In the genomic region with DNA sequence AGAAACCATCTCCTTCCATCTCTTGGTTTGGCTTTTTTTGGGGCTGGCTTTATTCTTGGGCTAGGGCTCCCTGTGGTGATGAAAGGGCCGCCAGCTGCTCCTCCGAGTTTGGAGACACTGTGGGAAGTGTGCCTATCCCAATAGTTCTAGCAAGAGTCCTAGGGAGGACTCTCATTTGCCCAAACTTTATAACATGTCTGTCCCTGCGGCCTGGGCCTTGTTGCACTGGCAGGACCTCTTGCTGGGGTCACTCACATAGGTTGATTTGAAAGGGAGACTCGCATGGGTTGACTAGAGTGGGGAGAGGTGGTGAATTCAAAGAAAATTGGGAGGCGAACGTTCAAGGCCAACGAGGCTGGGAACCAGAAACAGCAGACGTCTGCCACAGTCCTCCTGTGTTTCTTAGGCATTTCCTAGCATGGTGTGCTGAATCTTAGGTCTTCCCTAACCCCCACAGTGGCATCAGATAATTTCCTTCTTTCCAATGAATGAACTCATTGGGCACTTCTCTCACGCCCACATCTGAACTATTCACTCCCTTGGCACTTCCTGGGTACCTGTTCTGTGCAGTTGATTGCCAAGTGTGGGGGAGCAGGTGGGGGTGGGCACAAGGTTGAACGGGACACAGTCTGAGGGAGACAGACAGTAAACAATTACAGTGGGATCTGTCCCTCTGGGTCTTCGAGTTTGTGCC, we compare ENCODE assay signal across 2 cellular contexts.
TF ChIP-seq lines count a peak whose summit lies in the region.

No MANE protein-coding gene starts in this region.

TF ChIP-seq in SK-N-SH, 30 proteins besides CTCF, POLR2A, EP300 and RAD21:
- no peak for TF ChIP-seq FOSL2 (IDR thresholded peaks at IDR 0.05; ENCODE audit: borderline replicate concordance, low read depth)
- TF ChIP-seq SMC3 (IDR thresholded peaks at IDR 0.05; ENCODE audit: low read depth, low read length): no peak
- TF ChIP-seq CHD2 (IDR thresholded peaks at IDR 0.05; ENCODE audit: low read length, partially characterized antibody): no peak
- TF ChIP-seq RFX5 (IDR thresholded peaks at IDR 0.05; ENCODE audit: low read length): no peak
- no peak for TF ChIP-seq MEF2A (IDR thresholded peaks at IDR 0.05; ENCODE audit: borderline replicate concordance, low read depth)
- TF ChIP-seq RCOR1 (IDR thresholded peaks at IDR 0.05; ENCODE audit: low read length): no peak
- no peak for TF ChIP-seq TCF12 (IDR thresholded peaks at IDR 0.05)
- TF ChIP-seq, protein P1, sequence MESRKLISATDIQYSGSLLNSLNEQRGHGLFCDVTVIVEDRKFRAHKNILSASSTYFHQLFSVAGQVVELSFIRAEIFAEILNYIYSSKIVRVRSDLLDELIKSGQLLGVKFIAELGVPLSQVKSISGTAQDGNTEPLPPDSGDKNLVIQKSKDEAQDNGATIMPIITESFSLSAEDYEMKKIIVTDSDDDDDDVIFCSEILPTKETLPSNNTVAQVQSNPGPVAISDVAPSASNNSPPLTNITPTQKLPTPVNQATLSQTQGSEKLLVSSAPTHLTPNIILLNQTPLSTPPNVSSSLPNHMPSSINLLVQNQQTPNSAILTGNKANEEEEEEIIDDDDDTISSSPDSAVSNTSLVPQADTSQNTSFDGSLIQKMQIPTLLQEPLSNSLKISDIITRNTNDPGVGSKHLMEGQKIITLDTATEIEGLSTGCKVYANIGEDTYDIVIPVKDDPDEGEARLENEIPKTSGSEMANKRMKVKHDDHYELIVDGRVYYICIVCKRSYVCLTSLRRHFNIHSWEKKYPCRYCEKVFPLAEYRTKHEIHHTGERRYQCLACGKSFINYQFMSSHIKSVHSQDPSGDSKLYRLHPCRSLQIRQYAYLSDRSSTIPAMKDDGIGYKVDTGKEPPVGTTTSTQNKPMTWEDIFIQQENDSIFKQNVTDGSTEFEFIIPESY (IDR thresholded peaks at IDR 0.05; ENCODE audit: borderline replicate concordance, low read depth): no peak
- TF ChIP-seq YY1 (IDR thresholded peaks at IDR 0.05; ENCODE audit: low read depth): no peak
- TF ChIP-seq TEAD4 (IDR thresholded peaks at IDR 0.05; ENCODE audit: borderline replicate concordance, insufficient read depth): no peak

TF ChIP-seq in SK-N-SH treated with all-trans-retinoic acid at 6 μM for 48 hours, 23 proteins besides CTCF, POLR2A, EP300 and RAD21:
- TF ChIP-seq RARB (CRISPR knock-in tag; IDR thresholded peaks at IDR 0.05): no peak
- TF ChIP-seq CSDC2 (CRISPR knock-in tag; IDR thresholded peaks at IDR 0.05): no peak
